In the genomic region with DNA sequence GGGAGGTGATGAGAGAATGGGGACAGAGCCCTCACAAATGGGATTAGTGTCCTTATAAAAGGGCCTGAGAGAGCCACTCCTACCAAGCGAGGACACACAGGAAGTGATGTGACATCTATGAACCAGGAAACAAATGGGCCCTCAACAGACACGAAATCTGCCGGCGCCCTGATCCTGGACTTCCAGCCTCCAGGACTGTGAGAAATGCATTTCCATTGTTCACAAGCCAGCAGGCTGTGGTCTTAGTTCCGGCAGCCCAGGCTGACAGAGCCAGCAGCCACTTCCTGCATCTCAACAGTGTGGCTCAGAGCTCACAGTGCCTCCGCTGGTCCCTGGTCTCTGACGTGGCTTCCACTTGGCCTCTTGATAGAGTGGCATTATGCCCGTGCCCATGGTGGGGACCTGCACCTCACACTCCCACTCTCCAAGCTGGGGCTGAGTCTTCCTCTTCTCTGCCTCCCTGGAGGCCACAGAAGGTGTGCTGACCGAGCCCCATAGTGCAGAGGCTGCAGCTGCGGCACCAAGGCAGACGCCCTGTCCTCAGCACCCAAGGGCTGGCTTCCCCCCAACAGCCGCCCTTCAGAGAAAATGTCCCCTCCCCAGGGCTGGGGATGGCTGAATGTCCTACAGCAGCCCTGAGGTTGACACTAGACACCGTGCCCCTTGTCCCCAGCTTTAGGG, we compare ENCODE assay signal across 8 cellular contexts. TPM values are rescaled to one million over a fixed set of nuclear protein-coding genes. Genes with fewer than 3 reads are reported as not detected.
DNase-seq lines count a peak whose midpoint lies in the region; ATAC-seq and TF ChIP-seq lines count a peak whose summit lies in the region.

No MANE protein-coding gene starts in this region.

- DNase-seq in GM23338 (ENCODE audit: low spot score), result no peak
- DNase-seq in activated CD4-positive, alpha-beta T cell treated with anti-CD3 and anti-CD28 coated beads, Interleukin-2, amount 10 ng/mL, durations not matched to agents 24 days and 14 days, result peak; percentile 88

- H3K36me3 ChIP-seq in GM23338 (ENCODE audit: insufficient read depth) (no peaks in the 10 kb centered on the region), ectodermal cell (ENCODE audit: control insufficient read depth, insufficient read depth, low read length) (no peaks in the 10 kb centered on the region)

- peaks cover 9% of the 10 kb centered on the region; the same call in 1 of the 2 replicates for H3F3A ChIP-seq in GM23338 (replicated peaks; ENCODE audit: low read depth)

- no peaks in the 10 kb centered on the region for H3K9me3 ChIP-seq in ectodermal cell (ENCODE audit: control insufficient read depth, low read length)

- peaks cover 24% of the 10 kb centered on the region for H3K79me2 ChIP-seq in GM23338 (replicated peaks; ENCODE audit: insufficient read depth)

- no peak overlapping the region for H3K4me2 ChIP-seq in GM23338

- H3K27ac ChIP-seq in GM23338 (ENCODE audit: low read depth) (0 out of 2 replicates have a peak overlapping the region, but pooled peaks have one; percentile 14), ectodermal cell (ENCODE audit: insufficient read depth, low read depth, low read length, poor library complexity, severe bottlenecking) (peak overlapping the region; percentile 27), skin epidermis (peak overlapping the region in 19 of 21 experiments; percentile 18 to 88 (median 60))

- H3K4me1 ChIP-seq in GM23338 (ENCODE audit: insufficient read depth), result no peaks in the 10 kb centered on the region; the same call in 1 of the 2 replicates
- H3K4me1 ChIP-seq in ectodermal cell (ENCODE audit: control insufficient read depth, insufficient read depth, low read length), result peaks cover 9% of the 10 kb centered on the region

- no peak overlapping the region for H3K4me3 Mint-ChIP-seq in GM23338
- peak overlapping the region; percentile 77 for H3K4me3 Mint-ChIP-seq in activated CD4-positive, alpha-beta T cell treated with anti-CD3 and anti-CD28 coated beads, Interleukin-2, amount 10 ng/mL, durations not matched to agents 24 days and 14 days

- H3K27ac Mint-ChIP-seq in GM23338, result peak overlapping the region; percentile 17; the same call in 1 of the 2 replicates
- H3K27ac Mint-ChIP-seq in activated CD4-positive, alpha-beta T cell treated with anti-CD3 and anti-CD28 coated beads, Interleukin-2, amount 10 ng/mL, durations not matched to agents 24 days and 14 days, result peak overlapping the region; percentile 90

- no peak for TF ChIP-seq CTCF in GM23338 (conservative IDR thresholded peaks at IDR 0.05; ENCODE audit: low read depth in 2 of 2)

- 86 to 87% methylated on average over 13 of the region's 13 CpGs for WGBS in ectodermal cell, 2 experiments

- ATAC-seq in GM23338 (no peak; the same call in 2 of the 3 replicates), SK-N-SH treated with all-trans-retinoic acid at 6 μM for 48 hours (no peak), HG02885 (IDR thresholded peaks at IDR 0.05; ENCODE audit: poor library complexity, unreplicated experiment) (no peak), HG03439 (IDR thresholded peaks at IDR 0.05; ENCODE audit: unreplicated experiment) (no peak), GM21515 (IDR thresholded peaks at IDR 0.05; ENCODE audit: unreplicated experiment) (no peak)

- H2AFZ ChIP-seq in GM23338, result no peak overlapping the region

- no peaks in the 10 kb centered on the region for H3K9me2 ChIP-seq in GM23338 (ENCODE audit: insufficient read depth)

- H3K4me3 ChIP-seq in GM23338 (no peak overlapping the region), ectodermal cell (ENCODE audit: insufficient read depth, low read depth, low read length) (no peak overlapping the region), skin epidermis (no peak overlapping the region)

- peaks cover 2% of the 10 kb centered on the region; the same call in 2 of the 3 replicates for H3K36me3 Mint-ChIP-seq in GM23338 (ENCODE audit: low read depth)
- peaks cover 3% of the 10 kb centered on the region for H3K36me3 Mint-ChIP-seq in activated CD4-positive, alpha-beta T cell treated with anti-CD3 and anti-CD28 coated beads, Interleukin-2, amount 10 ng/mL, durations not matched to agents 24 days and 14 days (ENCODE audit: low read depth)

- H3K9me3 Mint-ChIP-seq in GM23338, result no peaks in the 10 kb centered on the region
- no peaks in the 10 kb centered on the region for H3K9me3 Mint-ChIP-seq in activated CD4-positive, alpha-beta T cell treated with anti-CD3 and anti-CD28 coated beads, Interleukin-2, amount 10 ng/mL, durations not matched to agents 24 days and 14 days

- H3K27me3 ChIP-seq in GM23338 (ENCODE audit: insufficient read depth) (no peaks in the 10 kb centered on the region), ectodermal cell (ENCODE audit: control insufficient read depth, insufficient read depth, low read length, poor library complexity, severe bottlenecking) (no peaks in the 10 kb centered on the region)

- H3K27me3 Mint-ChIP-seq in GM23338 (ENCODE audit: insufficient read depth, low read depth, poor library complexity), result peaks cover 10% of the 10 kb centered on the region
- no peaks in the 10 kb centered on the region for H3K27me3 Mint-ChIP-seq in activated CD4-positive, alpha-beta T cell treated with anti-CD3 and anti-CD28 coated beads, Interleukin-2, amount 10 ng/mL, durations not matched to agents 24 days and 14 days

- H3K4me1 Mint-ChIP-seq in GM23338, result peaks cover 16% of the 10 kb centered on the region
- H3K4me1 Mint-ChIP-seq in activated CD4-positive, alpha-beta T cell treated with anti-CD3 and anti-CD28 coated beads, Interleukin-2, amount 10 ng/mL, durations not matched to agents 24 days and 14 days, result peaks cover 22% of the 10 kb centered on the region

- peaks cover 24% of the 10 kb centered on the region for H4K20me1 ChIP-seq in GM23338 (replicated peaks; ENCODE audit: insufficient read depth)

- intact Hi-C loops in activated CD4-positive, alpha-beta T cell treated with anti-CD3 and anti-CD28 coated beads, Interleukin-2, amount 10 ng/mL, durations not matched to agents 24 days and 14 days (cut with micrococcal nuclease), result loop anchor here (1.0 kb wide), 3 partner anchors 11 to 56 kb away; partner anchors contain the start of gene ACOT7

TF ChIP-seq in SK-N-SH treated with all-trans-retinoic acid at 6 μM for 48 hours, 23 proteins besides CTCF, POLR2A, EP300 and RAD21:
- TF ChIP-seq ZNF70 (CRISPR knock-in tag; IDR thresholded peaks at IDR 0.05) (no peak), ZC3H10 (CRISPR knock-in tag; IDR thresholded peaks at IDR 0.05) (no peak), ZFP30 (CRISPR knock-in tag; IDR thresholded peaks at IDR 0.05) (no peak), ARNTL (CRISPR knock-in tag; IDR thresholded peaks at IDR 0.05; ENCODE audit: borderline replicate concordance, low read depth) (no peak), ZFP3 (CRISPR knock-in tag; IDR thresholded peaks at IDR 0.05) (no peak), ESRRG (CRISPR knock-in tag; IDR thresholded peaks at IDR 0.05) (no peak), SNAI2 (CRISPR knock-in tag; IDR thresholded peaks at IDR 0.05) (no peak)

RNA-seq across cellular contexts. Expression of gene ACOT7, which starts 44.9 kb away (rescaled TPM):
- total RNA-seq in GM23338 (2014; rRNA removed; shearing (Covaris generic)), result 167 and 172 TPM in 2 replicates
- polyA plus RNA-seq in GM23338 (2016; fragmentation: Nextera tagmentation; extraction: Ambion mirVana), result 169 TPM in 2 replicates
- 133 and 136 TPM in 2 replicates for total RNA-seq in activated CD4-positive, alpha-beta T cell treated with anti-CD3 and anti-CD28 coated beads, Interleukin-2, amount 10 ng/mL, durations not matched to agents 24 days and 14 days
- polyA plus RNA-seq in ectodermal cell (2013, experiment 1 of 4), result 89.8 TPM
- 80.0 TPM for polyA plus RNA-seq in ectodermal cell (2013, experiment 2 of 4)
- polyA plus RNA-seq in ectodermal cell (2013, experiment 3 of 4), result 73.0 TPM
- 70.4 TPM for polyA plus RNA-seq in ectodermal cell (2013, experiment 4 of 4)
